ENCODE assay signal across 22 cellular contexts in genomic region chr5:173161148-173161547, GRCh38. TPM values are rescaled to one million over a fixed set of nuclear protein-coding genes. Genes with fewer than 3 reads are reported as not detected.
DNase-seq lines count a peak whose midpoint lies in the region; ATAC-seq and TF ChIP-seq lines count a peak whose summit lies in the region.
"Had no signal": no experiment of that assay in that cellular context is flagged by ENCODE, and none has a peak within 500 bp of the region (broad histone marks: within the 10 kb centered on the region; RNA-seq: fewer than 3 reads in every experiment).

No MANE protein-coding gene starts in this region.

- no peak for ATAC-seq in activated naive CD4-positive, alpha-beta T cell treated with anti-CD3 and anti-CD28 coated beads, Interleukin-2, amount 50 U/mL, for 72 hours
- ATAC-seq: A549, GM12878 had no signal

- CTCF ChIA-PET in activated naive CD4-positive, alpha-beta T cell treated with anti-CD3 and anti-CD28 coated beads, Interleukin-2, amount 10 ng/mL, durations not matched to agents 7 days and 5 days (lab: Charles Lee) = no interaction called here
- CTCF ChIA-PET in Calu3 (lab: Charles Lee) = no interaction called here

- TF ChIP-seq CTCF in Calu3 (IDR thresholded peaks at IDR 0.05; ENCODE audit: unreplicated experiment) (no peak), coronary artery (IDR thresholded peaks at IDR 0.05) (no peak), osteocyte (IDR thresholded peaks at IDR 0.05) (no peak)

- intact Hi-C loops in Calu3 (cut with micrococcal nuclease; ENCODE audit: unreplicated experiment) = no loop called here

- no peak overlapping the region for H4K91ac ChIP-seq in mesenchymal stem cell (ENCODE audit: low read length)

- H2AK5ac ChIP-seq in mesenchymal stem cell (ENCODE audit: low read length, severe bottlenecking) = no peak overlapping the region

- no peak overlapping the region for H3K4me2 ChIP-seq in mesenchymal stem cell (ENCODE audit: low read length, poor library complexity, severe bottlenecking)
- H3K4me2 ChIP-seq: A549, BLaER1 had no signal

- WGBS in mesenchymal stem cell = 95% methylated on average over 5 of the region's 5 CpGs

- no peaks in the 10 kb centered on the region for H3K9me3 Mint-ChIP-seq in activated naive CD4-positive, alpha-beta T cell treated with anti-CD3 and anti-CD28 coated beads, Interleukin-2, amount 10 ng/mL, durations not matched to agents 7 days and 5 days
- H3K9me3 Mint-ChIP-seq in activated naive CD4-positive, alpha-beta T cell treated with anti-CD3 and anti-CD28 coated beads, Interleukin-2, amount 50 U/mL, for 72 hours = no peaks in the 10 kb centered on the region
- H3K9me3 Mint-ChIP-seq in Calu3 (ENCODE audit: low read depth, unreplicated experiment) (no peaks in the 10 kb centered on the region), osteocyte (ENCODE audit: unreplicated experiment) (no peaks in the 10 kb centered on the region)
- H3K9me3 Mint-ChIP-seq: CD14-positive monocyte; CD4-positive, alpha-beta memory T cell; CD4-positive, CD25-positive, alpha-beta regulatory T cell; CD8-positive, alpha-beta memory T cell had no signal

- H3K4me1 ChIP-seq in mesenchymal stem cell (ENCODE audit: control insufficient read depth, insufficient read depth, low read depth, low read length) = no peaks in the 10 kb centered on the region
- H3K4me1 ChIP-seq: A549, BE2C had no signal

- no peak overlapping the region for H3K4me3 Mint-ChIP-seq in activated naive CD4-positive, alpha-beta T cell treated with anti-CD3 and anti-CD28 coated beads, Interleukin-2, amount 10 ng/mL, durations not matched to agents 7 days and 5 days
- H3K4me3 Mint-ChIP-seq in Calu3 (ENCODE audit: low read depth, unreplicated experiment) (no peak overlapping the region), osteocyte (ENCODE audit: unreplicated experiment) (no peak overlapping the region)
- H3K4me3 Mint-ChIP-seq: CD14-positive monocyte; CD4-positive, alpha-beta memory T cell; CD4-positive, CD25-positive, alpha-beta regulatory T cell; CD8-positive, alpha-beta memory T cell had no signal

- no peaks in the 10 kb centered on the region for H3K27me3 Mint-ChIP-seq in activated naive CD4-positive, alpha-beta T cell treated with anti-CD3 and anti-CD28 coated beads, Interleukin-2, amount 10 ng/mL, durations not matched to agents 7 days and 5 days
- H3K27me3 Mint-ChIP-seq in Calu3 (ENCODE audit: unreplicated experiment) (no peaks in the 10 kb centered on the region), osteocyte (ENCODE audit: unreplicated experiment) (no peaks in the 10 kb centered on the region)
- H3K27me3 Mint-ChIP-seq: CD4-positive, alpha-beta memory T cell; CD4-positive, CD25-positive, alpha-beta regulatory T cell had no signal

- no peak overlapping the region for H3K18ac ChIP-seq in mesenchymal stem cell (ENCODE audit: low read depth in 1 of 2, low read length in 2 of 2)

- peaks cover 10% of the 10 kb centered on the region for H3K79me1 ChIP-seq in mesenchymal stem cell (replicated peaks; ENCODE audit: low read length, poor library complexity, severe bottlenecking)

- no peak overlapping the region for H3K14ac ChIP-seq in mesenchymal stem cell (ENCODE audit: low read length in 2 of 2)

- H3K9me3 ChIP-seq in MG63 = no peaks in the 10 kb centered on the region
- H3K9me3 ChIP-seq in mesenchymal stem cell (ENCODE audit: control insufficient read depth, low read length) = no peaks in the 10 kb centered on the region
- H3K9me3 ChIP-seq: A549, BE2C, BLaER1 had no signal

- H3K4me1 Mint-ChIP-seq in activated naive CD4-positive, alpha-beta T cell treated with anti-CD3 and anti-CD28 coated beads, Interleukin-2, amount 10 ng/mL, durations not matched to agents 7 days and 5 days = no peaks in the 10 kb centered on the region
- H3K4me1 Mint-ChIP-seq in Calu3 (ENCODE audit: low read depth, unreplicated experiment) = no peaks in the 10 kb centered on the region
- peaks cover under 1% of the 10 kb centered on the region for H3K4me1 Mint-ChIP-seq in osteocyte (ENCODE audit: unreplicated experiment)
- H3K4me1 Mint-ChIP-seq: CD14-positive monocyte; CD4-positive, alpha-beta memory T cell; CD8-positive, alpha-beta memory T cell had no signal

- H3K36me3 ChIP-seq in MG63 (peaks cover 57% of the 10 kb centered on the region), mesenchymal stem cell (ENCODE audit: control insufficient read depth in 1 of 2, insufficient read depth in 2 of 2, low read depth in 1 of 2, low read length in 2 of 2) (peaks cover 51 to 72% of the 10 kb centered on the region in 2 experiments)

- H3K27ac Mint-ChIP-seq in activated naive CD4-positive, alpha-beta T cell treated with anti-CD3 and anti-CD28 coated beads, Interleukin-2, amount 10 ng/mL, durations not matched to agents 7 days and 5 days = peak overlapping the region; percentile 45
- peak overlapping the region in 1 of 2 donors; percentile 33 for H3K27ac Mint-ChIP-seq in activated naive CD4-positive, alpha-beta T cell treated with anti-CD3 and anti-CD28 coated beads, Interleukin-2, amount 50 U/mL, for 72 hours
- H3K27ac Mint-ChIP-seq in Calu3 (ENCODE audit: unreplicated experiment) (peak overlapping the region; percentile 4), osteocyte (ENCODE audit: unreplicated experiment) (no peak overlapping the region)
- H3K27ac Mint-ChIP-seq: CD14-positive monocyte had no signal

- H2BK120ac ChIP-seq in mesenchymal stem cell (ENCODE audit: low read depth, low read length) = no peak overlapping the region

- H2BK15ac ChIP-seq in mesenchymal stem cell (ENCODE audit: low read depth, poor library complexity, severe bottlenecking) = no peak overlapping the region

- no peak overlapping the region for H3K23ac ChIP-seq in mesenchymal stem cell (ENCODE audit: low read length in 2 of 2)

- no peak overlapping the region for H2BK5ac ChIP-seq in mesenchymal stem cell (ENCODE audit: low read depth, low read length, poor library complexity, severe bottlenecking)

- H2AFZ ChIP-seq in mesenchymal stem cell (ENCODE audit: low read depth, low read length) = no peak overlapping the region

- H3K4me3 ChIP-seq in coronary artery (no peak overlapping the region), MG63 (no peak overlapping the region), mesenchymal stem cell (ENCODE audit: insufficient read depth in 1 of 2, low read depth in 1 of 2, low read length in 2 of 2) (no peak overlapping the region)
- H3K4me3 ChIP-seq: A549, BLaER1, GM12878 had no signal

- H3K27ac ChIP-seq in coronary artery = no peak overlapping the region
- H3K27ac ChIP-seq in mesenchymal stem cell (ENCODE audit: low read length, poor library complexity, severe bottlenecking) = no peak overlapping the region
- H3K27ac ChIP-seq: 22Rv1, A549, BLaER1 had no signal

- H2BK12ac ChIP-seq in mesenchymal stem cell (ENCODE audit: low read length in 2 of 2) = no peak overlapping the region

- no peak overlapping the region for H3K4ac ChIP-seq in mesenchymal stem cell (ENCODE audit: low read depth in 1 of 2, low read length in 2 of 2)

- no peak overlapping the region for H3K9ac ChIP-seq in mesenchymal stem cell (ENCODE audit: low read length)
- H3K9ac ChIP-seq: BLaER1 had no signal

- H3K27me3 ChIP-seq in MG63 (no peaks in the 10 kb centered on the region), mesenchymal stem cell (ENCODE audit: control insufficient read depth in 1 of 2, insufficient read depth in 1 of 2, low read length in 2 of 2) (no peaks in the 10 kb centered on the region)
- H3K27me3 ChIP-seq: BE2C, BLaER1 had no signal

- peaks cover 15% of the 10 kb centered on the region for H3K36me3 Mint-ChIP-seq in activated naive CD4-positive, alpha-beta T cell treated with anti-CD3 and anti-CD28 coated beads, Interleukin-2, amount 10 ng/mL, durations not matched to agents 7 days and 5 days
- H3K36me3 Mint-ChIP-seq in activated naive CD4-positive, alpha-beta T cell treated with anti-CD3 and anti-CD28 coated beads, Interleukin-2, amount 50 U/mL, for 72 hours = no peaks in the 10 kb centered on the region
- H3K36me3 Mint-ChIP-seq in Calu3 (ENCODE audit: insufficient read depth, unreplicated experiment) = peaks cover 24% of the 10 kb centered on the region
- H3K36me3 Mint-ChIP-seq in osteocyte (ENCODE audit: unreplicated experiment) = peaks cover 28% of the 10 kb centered on the region

- no peak overlapping the region for H4K8ac ChIP-seq in mesenchymal stem cell (ENCODE audit: low read length)

- BruUV-seq in Calu3 (replicated peaks; lab: Mats Ljungman, UMichigan) = no TSS peak

- no peak for DNase-seq in activated naive CD4-positive, alpha-beta T cell treated with anti-CD3 and anti-CD28 coated beads, Interleukin-2, amount 10 ng/mL, durations not matched to agents 7 days and 5 days
- DNase-seq in activated naive CD4-positive, alpha-beta T cell treated with anti-CD3 and anti-CD28 coated beads, Interleukin-2, amount 50 U/mL, for 72 hours (ENCODE audit: low spot score in 2 of 2) = no peak
- no peak for DNase-seq in Calu3
- DNase-seq in coronary artery (ENCODE audit: low spot score) = peak; percentile 28
- peak; percentile 46 for DNase-seq in osteocyte (ENCODE audit: extremely low spot score, unreplicated experiment)
- no peak for DNase-seq in MG63
- no peak for DNase-seq in mesenchymal stem cell
- DNase-seq in SIG-M5 (lab: John Stamatoyannopoulos, UW) = no peak
- DNase-seq: ACHN; BE2C; C1 segment of cervical spinal cord; CD4-positive, alpha-beta memory T cell; CD4-positive, CD25-positive, alpha-beta regulatory T cell; CD8-positive, alpha-beta memory T cell; COR-L47; DMS79 treated with DMSO at 0.1 percent for 48 hours; GDM1 had no signal

RNA-seq across cellular contexts. Expression of gene BNIP1, which starts 16.8 kb away (rescaled TPM):
- total RNA-seq in activated naive CD4-positive, alpha-beta T cell treated with anti-CD3 and anti-CD28 coated beads, Interleukin-2, amount 50 U/mL, for 72 hours = 10 to 100 TPM; 19.1 to 31.4 TPM
- total RNA-seq in Calu3 (2022) (13.4 and 13.6 TPM in 2 replicates), osteocyte (10.1 and 10.5 TPM in 2 replicates)
- total RNA-seq in MG63 (2014; rRNA removed; shearing (Covaris generic); ENCODE audit: low replicate concordance) = 35.4 and 47.6 TPM in 2 replicates
- polyA plus RNA-seq in mesenchymal stem cell (2013, experiment 1 of 2) = 14.8 TPM
- polyA plus RNA-seq in mesenchymal stem cell (2013, experiment 2 of 2) = 14.6 TPM

Comparison
In these comparisons a context has a peak if more than half of its experiments do, and no peak if none do; other contexts are left out.
1. DNase-seq: peak in coronary artery (single experiment) and osteocyte (single experiment); none in activated naive CD4-positive, alpha-beta T cell treated with anti-CD3 and anti-CD28 coated beads, Interleukin-2, amount 10 ng/mL, durations not matched to agents 7 days and 5 days (single experiment), activated naive CD4-positive, alpha-beta T cell treated with anti-CD3 and anti-CD28 coated beads, Interleukin-2, amount 50 U/mL, for 72 hours (0 of 2), Calu3 (single experiment), MG63 (single experiment), mesenchymal stem cell (single experiment) and SIG-M5 (single experiment).